In the genomic region with DNA sequence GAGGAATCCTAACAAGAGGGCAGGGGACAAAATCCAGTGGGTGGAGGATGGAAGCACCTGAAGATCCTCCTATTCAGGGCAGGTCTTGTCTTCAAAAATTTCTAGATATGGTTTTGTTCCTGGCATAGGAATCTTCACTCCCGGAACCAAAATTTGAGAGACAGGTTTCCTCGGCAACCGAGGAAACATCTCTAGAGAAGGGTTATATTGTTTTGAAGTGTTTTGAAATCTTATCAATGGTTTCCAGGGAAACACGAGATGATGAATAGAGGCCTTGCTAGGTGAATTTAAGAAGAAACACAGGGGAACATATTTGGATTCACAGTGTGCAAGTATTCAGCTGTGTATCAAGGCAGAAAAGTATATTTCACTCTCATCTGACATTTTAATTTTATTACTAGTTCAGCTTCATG, we compare ENCODE assay signal across 1 cellular context.
TF ChIP-seq lines count a peak whose summit lies in the region.

No MANE protein-coding gene starts in this region.

TF ChIP-seq in HepG2, 621 proteins besides CTCF, POLR2A, EP300 and RAD21 (continued from another document):
- TF ChIP-seq, protein P1, sequence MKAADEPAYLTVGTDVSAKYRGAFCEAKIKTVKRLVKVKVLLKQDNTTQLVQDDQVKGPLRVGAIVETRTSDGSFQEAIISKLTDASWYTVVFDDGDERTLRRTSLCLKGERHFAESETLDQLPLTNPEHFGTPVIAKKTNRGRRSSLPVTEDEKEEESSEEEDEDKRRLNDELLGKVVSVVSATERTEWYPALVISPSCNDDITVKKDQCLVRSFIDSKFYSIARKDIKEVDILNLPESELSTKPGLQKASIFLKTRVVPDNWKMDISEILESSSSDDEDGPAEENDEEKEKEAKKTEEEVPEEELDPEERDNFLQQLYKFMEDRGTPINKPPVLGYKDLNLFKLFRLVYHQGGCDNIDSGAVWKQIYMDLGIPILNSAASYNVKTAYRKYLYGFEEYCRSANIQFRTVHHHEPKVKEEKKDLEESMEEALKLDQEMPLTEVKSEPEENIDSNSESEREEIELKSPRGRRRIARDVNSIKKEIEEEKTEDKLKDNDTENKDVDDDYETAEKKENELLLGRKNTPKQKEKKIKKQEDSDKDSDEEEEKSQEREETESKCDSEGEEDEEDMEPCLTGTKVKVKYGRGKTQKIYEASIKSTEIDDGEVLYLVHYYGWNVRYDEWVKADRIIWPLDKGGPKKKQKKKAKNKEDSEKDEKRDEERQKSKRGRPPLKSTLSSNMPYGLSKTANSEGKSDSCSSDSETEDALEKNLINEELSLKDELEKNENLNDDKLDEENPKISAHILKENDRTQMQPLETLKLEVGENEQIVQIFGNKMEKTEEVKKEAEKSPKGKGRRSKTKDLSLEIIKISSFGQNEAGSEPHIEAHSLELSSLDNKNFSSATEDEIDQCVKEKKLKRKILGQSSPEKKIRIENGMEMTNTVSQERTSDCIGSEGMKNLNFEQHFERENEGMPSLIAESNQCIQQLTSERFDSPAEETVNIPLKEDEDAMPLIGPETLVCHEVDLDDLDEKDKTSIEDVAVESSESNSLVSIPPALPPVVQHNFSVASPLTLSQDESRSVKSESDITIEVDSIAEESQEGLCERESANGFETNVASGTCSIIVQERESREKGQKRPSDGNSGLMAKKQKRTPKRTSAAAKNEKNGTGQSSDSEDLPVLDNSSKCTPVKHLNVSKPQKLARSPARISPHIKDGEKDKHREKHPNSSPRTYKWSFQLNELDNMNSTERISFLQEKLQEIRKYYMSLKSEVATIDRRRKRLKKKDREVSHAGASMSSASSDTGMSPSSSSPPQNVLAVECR (CRISPR knock-in tag; IDR thresholded peaks at IDR 0.05; ENCODE audit: borderline replicate concordance) = no peak
- no peak for TF ChIP-seq ZSCAN20 (CRISPR knock-in tag; IDR thresholded peaks at IDR 0.05; ENCODE audit: borderline replicate concordance)
- TF ChIP-seq, protein P2, sequence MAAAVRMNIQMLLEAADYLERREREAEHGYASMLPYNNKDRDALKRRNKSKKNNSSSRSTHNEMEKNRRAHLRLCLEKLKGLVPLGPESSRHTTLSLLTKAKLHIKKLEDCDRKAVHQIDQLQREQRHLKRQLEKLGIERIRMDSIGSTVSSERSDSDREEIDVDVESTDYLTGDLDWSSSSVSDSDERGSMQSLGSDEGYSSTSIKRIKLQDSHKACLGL (CRISPR knock-in tag; IDR thresholded peaks at IDR 0.05) = no peak
- no peak for TF ChIP-seq PCBP1 (IDR thresholded peaks at IDR 0.05; ENCODE audit: borderline replicate concordance, low read depth, low read length)
- no peak for TF ChIP-seq FOXA1 (IDR thresholded peaks at IDR 0.05)
- no peak for TF ChIP-seq FOXA1 (CRISPR knock-in tag; IDR thresholded peaks at IDR 0.05)
- no peak for TF ChIP-seq NCOA2 (CRISPR knock-in tag; IDR thresholded peaks at IDR 0.05)
- no peak for TF ChIP-seq U2AF2 (IDR thresholded peaks at IDR 0.05; ENCODE audit: low read depth, low read length)
- no peak for TF ChIP-seq ZNF282 (IDR thresholded peaks at IDR 0.05; ENCODE audit: partially characterized antibody)
- TF ChIP-seq, protein P3, sequence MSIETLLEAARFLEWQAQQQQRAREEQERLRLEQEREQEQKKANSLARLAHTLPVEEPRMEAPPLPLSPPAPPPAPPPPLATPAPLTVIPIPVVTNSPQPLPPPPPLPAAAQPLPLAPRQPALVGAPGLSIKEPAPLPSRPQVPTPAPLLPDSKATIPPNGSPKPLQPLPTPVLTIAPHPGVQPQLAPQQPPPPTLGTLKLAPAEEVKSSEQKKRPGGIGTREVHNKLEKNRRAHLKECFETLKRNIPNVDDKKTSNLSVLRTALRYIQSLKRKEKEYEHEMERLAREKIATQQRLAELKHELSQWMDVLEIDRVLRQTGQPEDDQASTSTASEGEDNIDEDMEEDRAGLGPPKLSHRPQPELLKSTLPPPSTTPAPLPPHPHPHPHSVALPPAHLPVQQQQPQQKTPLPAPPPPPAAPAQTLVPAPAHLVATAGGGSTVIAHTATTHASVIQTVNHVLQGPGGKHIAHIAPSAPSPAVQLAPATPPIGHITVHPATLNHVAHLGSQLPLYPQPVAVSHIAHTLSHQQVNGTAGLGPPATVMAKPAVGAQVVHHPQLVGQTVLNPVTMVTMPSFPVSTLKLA (IDR thresholded peaks at IDR 0.05) = no peak
- TF ChIP-seq ZNF883 (CRISPR knock-in tag; IDR thresholded peaks at IDR 0.05; ENCODE audit: not compliant biosample characterization) = no peak
- TF ChIP-seq YEATS2 (CRISPR knock-in tag; IDR thresholded peaks at IDR 0.05; ENCODE audit: borderline replicate concordance) = no peak
- TF ChIP-seq, protein P4, sequence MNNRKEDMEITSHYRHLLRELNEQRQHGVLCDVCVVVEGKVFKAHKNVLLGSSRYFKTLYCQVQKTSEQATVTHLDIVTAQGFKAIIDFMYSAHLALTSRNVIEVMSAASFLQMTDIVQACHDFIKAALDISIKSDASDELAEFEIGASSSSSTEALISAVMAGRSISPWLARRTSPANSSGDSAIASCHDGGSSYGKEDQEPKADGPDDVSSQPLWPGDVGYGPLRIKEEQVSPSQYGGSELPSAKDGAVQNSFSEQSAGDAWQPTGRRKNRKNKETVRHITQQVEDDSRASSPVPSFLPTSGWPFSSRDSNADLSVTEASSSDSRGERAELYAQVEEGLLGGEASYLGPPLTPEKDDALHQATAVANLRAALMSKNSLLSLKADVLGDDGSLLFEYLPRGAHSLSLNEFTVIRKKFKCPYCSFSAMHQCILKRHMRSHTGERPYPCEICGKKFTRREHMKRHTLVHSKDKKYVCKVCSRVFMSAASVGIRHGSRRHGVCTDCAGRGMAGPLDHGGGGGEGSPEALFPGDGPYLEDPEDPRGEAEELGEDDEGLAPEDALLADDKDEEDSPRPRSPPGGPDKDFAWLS (CRISPR knock-in tag; IDR thresholded peaks at IDR 0.05; ENCODE audit: borderline replicate concordance) = no peak
- no peak for TF ChIP-seq SRF (IDR thresholded peaks at IDR 0.05; ENCODE audit: low read depth, low read length)
